8 cellular contexts compared by ENCODE assay signal in the genomic region with DNA sequence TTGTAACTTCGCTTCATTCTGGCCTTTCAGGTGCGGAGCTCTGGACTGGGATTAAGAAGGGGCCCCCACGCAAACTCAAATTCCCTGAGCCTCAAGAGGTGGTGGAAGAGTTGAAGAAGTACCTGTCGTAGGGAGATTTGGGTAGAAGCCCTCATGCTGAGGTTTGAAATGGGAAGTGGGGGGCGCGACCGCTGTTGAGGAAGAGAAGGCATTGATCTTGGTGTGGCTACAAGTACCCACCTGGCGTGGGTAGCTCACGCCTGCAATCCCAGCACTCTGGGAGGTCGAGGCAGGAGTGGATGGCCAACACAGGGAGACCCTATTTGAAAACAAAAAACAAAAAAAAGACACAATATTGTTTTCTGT. TPM values are rescaled to one million over a fixed set of nuclear protein-coding genes. Genes with fewer than 3 reads are reported as not detected.
DNase-seq lines count a peak whose midpoint lies in the region; ATAC-seq and TF ChIP-seq lines count a peak whose summit lies in the region.

No MANE protein-coding gene starts in this region.

- POLR2A ChIA-PET in BJ (lab: Charles Lee): interaction anchor here (0.6 to 1.3 kb wide), 3 partner anchors 30 to 805 kb away, joined by 3 to 6 read pairs (median 6); a partner anchor contains a TSS

- H3K36me3 ChIP-seq in BJ (ENCODE audit: control insufficient read depth, insufficient read depth, low read length): peaks cover 17% of the 10 kb centered on the region

- peaks cover 15 to 22% of the 10 kb centered on the region in 2 donors for H3K4me1 Mint-ChIP-seq in natural killer cell treated with Interleukin-12 subunit alpha and Interleukin-12 subunit beta and Interleukin-15 and Interleukin-18, amount 100 ng/mL, for 72 hours (ENCODE audit: low read depth in 2 of 2)

- H3K4me3 ChIP-seq in BJ (ENCODE audit: low read depth, low read length): peak overlapping the region; percentile 84

- in situ Hi-C loops in KBM-7 (cut with MboI; ENCODE audit: low pct_unique_long_range_greater_than_20kb, low sequenced_read_pairs): no loop called here

- no peak for ATAC-seq in natural killer cell treated with Interleukin-12 subunit alpha and Interleukin-12 subunit beta and Interleukin-15 and Interleukin-18, amount 100 ng/mL, for 72 hours
- ATAC-seq in HG02642 (IDR thresholded peaks at IDR 0.05; ENCODE audit: poor library complexity, unreplicated experiment) (no peak), HG02678 (IDR thresholded peaks at IDR 0.05; ENCODE audit: unreplicated experiment) (no peak)

- no peak for TF ChIP-seq CTCF in BJ (IDR thresholded peaks at IDR 0.05; ENCODE audit: insufficient read depth, low read depth, low read length)

- DNase-seq in BJ (ENCODE audit: low read depth) (no peak), KBM-7 (peak; percentile 57), hippocampal formation (lab: John Stamatoyannopoulos, UW) (no peak)
- no peak for DNase-seq in natural killer cell treated with Interleukin-12 subunit alpha and Interleukin-12 subunit beta and Interleukin-15 and Interleukin-18, amount 100 ng/mL, for 72 hours (ENCODE audit: low spot score)
- DNase-seq in NK-92 treated with Interleukin-12 subunit alpha and Interleukin-12 subunit beta, amount 100 ng/mL, for 24 hours (lab: John Stamatoyannopoulos, UW): no peak

- no peaks in the 10 kb centered on the region for H3K27me3 Mint-ChIP-seq in natural killer cell treated with Interleukin-12 subunit alpha and Interleukin-12 subunit beta and Interleukin-15 and Interleukin-18, amount 100 ng/mL, for 72 hours

- peak overlapping the region; percentile 93 to 98 for H3K27ac Mint-ChIP-seq in natural killer cell treated with Interleukin-12 subunit alpha and Interleukin-12 subunit beta and Interleukin-15 and Interleukin-18, amount 100 ng/mL, for 72 hours

- H3K27ac ChIP-seq in cingulate gyrus (ENCODE audit: low read depth, low read length): peak overlapping the region; percentile 82

- CTCF ChIA-PET in BJ (lab: Yijun Ruan, JAX): interaction anchor here (1.5 kb wide), 1 partner anchor 59 kb away, joined by 9 read pairs; no protein-coding TSS in a partner anchor

- peak overlapping the region; percentile 93 for H3K4me3 Mint-ChIP-seq in natural killer cell treated with Interleukin-12 subunit alpha and Interleukin-12 subunit beta and Interleukin-15 and Interleukin-18, amount 100 ng/mL, for 72 hours

- no peaks in the 10 kb centered on the region for H3K9me3 Mint-ChIP-seq in natural killer cell treated with Interleukin-12 subunit alpha and Interleukin-12 subunit beta and Interleukin-15 and Interleukin-18, amount 100 ng/mL, for 72 hours

- peaks cover 16% of the 10 kb centered on the region for H3K36me3 Mint-ChIP-seq in natural killer cell treated with Interleukin-12 subunit alpha and Interleukin-12 subunit beta and Interleukin-15 and Interleukin-18, amount 100 ng/mL, for 72 hours

- no peaks in the 10 kb centered on the region for H3K27me3 ChIP-seq in BJ (ENCODE audit: control insufficient read depth, insufficient read depth, low read length)

RNA-seq across cellular contexts. Expression of a gene that starts 0.8 kb away (rescaled TPM):
- polyA plus RNA-seq in BJ (2011; rRNA removed): 50.7 and 68.3 TPM in 2 replicates
- 7.5 and 10.4 TPM in 2 replicates for polyA minus RNA-seq in BJ (2011; rRNA and poly(A)+ RNA removed)
- total RNA-seq in natural killer cell treated with Interleukin-12 subunit alpha and Interleukin-12 subunit beta and Interleukin-15 and Interleukin-18, amount 100 ng/mL, for 72 hours: 100 to 1,000 TPM; 141 to 178 TPM

RNA-seq across cellular contexts. Expression of a gene that starts 9.5 kb away (rescaled TPM):
- polyA plus RNA-seq in BJ (2011; rRNA removed): not detected in 2 replicates
- not detected in 2 replicates for polyA minus RNA-seq in BJ (2011; rRNA and poly(A)+ RNA removed)
- not detected for total RNA-seq in natural killer cell treated with Interleukin-12 subunit alpha and Interleukin-12 subunit beta and Interleukin-15 and Interleukin-18, amount 100 ng/mL, for 72 hours

RNA-seq across cellular contexts. Expression of a gene that starts 19.5 kb away (rescaled TPM):
- polyA plus RNA-seq in BJ (2011; rRNA removed): 145 and 286 TPM in 2 replicates
- 342 and 481 TPM in 2 replicates for polyA minus RNA-seq in BJ (2011; rRNA and poly(A)+ RNA removed)
- total RNA-seq in natural killer cell treated with Interleukin-12 subunit alpha and Interleukin-12 subunit beta and Interleukin-15 and Interleukin-18, amount 100 ng/mL, for 72 hours: 10 to 100 TPM in 1 of 2 donors, 1 to 10 TPM in 1; 9.2 to 10.6 TPM

RNA-seq across cellular contexts. Expression of a gene that starts 29.7 kb away (rescaled TPM):
- polyA plus RNA-seq in BJ (2011; rRNA removed): 96.7 and 116 TPM in 2 replicates
- 57.6 and 121 TPM in 2 replicates for polyA minus RNA-seq in BJ (2011; rRNA and poly(A)+ RNA removed)
- 10 to 100 TPM; 77.3 to 96.9 TPM for total RNA-seq in natural killer cell treated with Interleukin-12 subunit alpha and Interleukin-12 subunit beta and Interleukin-15 and Interleukin-18, amount 100 ng/mL, for 72 hours

RNA-seq across cellular contexts. Expression of a gene that starts 30.1 kb away (rescaled TPM):
- polyA plus RNA-seq in BJ (2011; rRNA removed): 25.9 and 28.4 TPM in 2 replicates
- 5.3 and 8.1 TPM in 2 replicates for polyA minus RNA-seq in BJ (2011; rRNA and poly(A)+ RNA removed)
- total RNA-seq in natural killer cell treated with Interleukin-12 subunit alpha and Interleukin-12 subunit beta and Interleukin-15 and Interleukin-18, amount 100 ng/mL, for 72 hours: 10 to 100 TPM in 1 of 2 donors, 1 to 10 TPM in 1; 7.0 to 17.0 TPM
